In genomic region chr17:51389875-51390274, GRCh38 we compare ENCODE assay signal across 37 cellular contexts.
"Had no signal": no experiment of that assay in that cellular context is flagged by ENCODE, and none has a peak within 500 bp of the region (broad histone marks: within the 10 kb centered on the region; RNA-seq: fewer than 3 reads in every experiment).

No MANE protein-coding gene starts in this region.

- H3K27me3 Mint-ChIP-seq: activated naive CD8-positive, alpha-beta T cell treated with anti-CD3 and anti-CD28 coated beads for 36 hours had no signal

- H3K9me3 ChIP-seq: adrenal gland, body of pancreas, breast epithelium had no signal

- H3K36me3 Mint-ChIP-seq: activated naive CD4-positive, alpha-beta T cell treated with anti-CD3 and anti-CD28 coated beads, Interleukin-2, amount 50 U/mL, for 72 hours; activated naive CD8-positive, alpha-beta T cell treated with anti-CD3 and anti-CD28 coated beads for 36 hours had no signal

- H3K4me1 Mint-ChIP-seq: activated B cell treated with CpG ODN at 0.5 μM for 24 hours; activated CD4-positive, alpha-beta T cell treated with anti-CD3 and anti-CD28 coated beads for 36 hours; activated CD4-positive, alpha-beta T cell treated with anti-CD3 and anti-CD28 coated beads, Interleukin-2, amount 10 ng/mL, durations not matched to agents 7 days and 5 days; activated naive CD8-positive, alpha-beta T cell treated with anti-CD3 and anti-CD28 coated beads for 36 hours; central memory CD8-positive, alpha-beta T cell had no signal

- H3K4me3 Mint-ChIP-seq: activated B cell treated with CpG ODN at 0.5 μM for 24 hours; activated CD4-positive, alpha-beta T cell treated with anti-CD3 and anti-CD28 coated beads for 36 hours; activated CD4-positive, alpha-beta T cell treated with anti-CD3 and anti-CD28 coated beads, Interleukin-2, amount 10 ng/mL, durations not matched to agents 7 days and 5 days; activated CD8-positive, alpha-beta T cell treated with anti-CD3 and anti-CD28 coated beads for 36 hours; activated naive CD4-positive, alpha-beta T cell treated with anti-CD3 and anti-CD28 coated beads for 36 hours; activated naive CD8-positive, alpha-beta T cell treated with anti-CD3 and anti-CD28 coated beads for 36 hours; activated T-cell treated with anti-CD3 and anti-CD28 coated beads, Interleukin-2, amount 50 U/mL, for 4 hours; activated T-cell treated with anti-CD3 and anti-CD28 coated beads, Interleukin-2, amount 50 U/mL, for 72 hours; activated T-helper 1 cell treated with anti-CD3 and anti-CD28 coated beads, Interleukin-12 subunit alpha, Interleukin-12 subunit beta, Interleukin-2, Interleukin-4 antibody, amounts not matched to agents 30 ng/mL and 10 ng/mL and 1 ng/mL, durations not matched to agents 14 hours and 24 hours and 36 hours; activated T-helper 17 cell treated with anti-CD3 and anti-CD28 coated beads, Interleukin-2, amount 50 U/mL, for 72 hours; central memory CD8-positive, alpha-beta T cell; T-helper 1 cell treated with Interleukin-12 subunit alpha and Interleukin-12 subunit beta and Interleukin-4 antibody, amounts not matched to agents 30 μg/mL and 1 μg/mL, for 36 hours; T-helper 2 cell treated with Interferon-gamma antibody and Interleukin-4, amounts not matched to agents 5 μg/mL and 100 μg/mL, for 36 hours had no signal

- DNase-seq: activated B cell treated with CpG ODN at 0.5 μM for 24 hours; activated CD4-positive, alpha-beta T cell treated with anti-CD3 and anti-CD28 coated beads for 1 hour; activated CD4-positive, alpha-beta T cell treated with anti-CD3 and anti-CD28 coated beads for 36 hours; activated CD4-positive, alpha-beta T cell treated with anti-CD3 and anti-CD28 coated beads for 48 hours; activated CD4-positive, alpha-beta T cell treated with anti-CD3 and anti-CD28 coated beads, Interleukin-2, amount 10 ng/mL, durations not matched to agents 7 days and 5 days; activated CD4-positive, alpha-beta T cell treated with anti-CD3 and anti-CD28 coated beads, Interleukin-2, amount 50 U/mL, for 48 hours; activated CD8-positive, alpha-beta memory T cell treated with anti-CD3 and anti-CD28 coated beads, Interleukin-2, amount 50 U/mL, for 4 hours; activated CD8-positive, alpha-beta T cell treated with anti-CD3 and anti-CD28 coated beads for 36 hours; activated effector memory CD4-positive, alpha-beta T cell treated with anti-CD3 and anti-CD28 coated beads, Interleukin-2, amount 50 U/mL, for 16 hours; activated gamma-delta T cell treated with Interleukin-2 at 50 U/mL for 16 hours; activated naive CD4-positive, alpha-beta T cell; activated naive CD4-positive, alpha-beta T cell treated with anti-CD3 and anti-CD28 coated beads for 36 hours; activated naive CD4-positive, alpha-beta T cell treated with anti-CD3 and anti-CD28 coated beads, Interleukin-2, amount 50 U/mL, for 16 hours; activated naive CD8-positive, alpha-beta T cell treated with anti-CD3 and anti-CD28 coated beads for 36 hours; activated T-cell treated with anti-CD3 and anti-CD28 coated beads for 4 hours; activated T-cell treated with anti-CD3 and anti-CD28 coated beads, Interleukin-2, amount 50 U/mL, for 1 hour; activated T-cell treated with anti-CD3 and anti-CD28 coated beads, Interleukin-2, amount 50 U/mL, for 4 hours; activated T-cell treated with anti-CD3 and anti-CD28 coated beads, Interleukin-2, amount 50 U/mL, for 72 hours; adrenal gland; amniotic stem cell; aorta; body of pancreas; brain microvascular endothelial cell; cerebellar nuclear complex; T-helper 1 cell; T-helper 2 cell; T-helper 9 cell had no signal

- FAIRE-seq: astrocyte, TTC549 had no signal

- H3K27me3 ChIP-seq: body of pancreas, brain microvascular endothelial cell, breast epithelium had no signal

- H3K27ac ChIP-seq: adrenal gland, body of pancreas, brain microvascular endothelial cell, breast epithelium, VCaP had no signal

- H3K9me3 Mint-ChIP-seq: activated B cell treated with CpG ODN at 0.5 μM for 24 hours; activated CD4-positive, alpha-beta T cell treated with anti-CD3 and anti-CD28 coated beads, Interleukin-2, amount 10 ng/mL, durations not matched to agents 7 days and 5 days; activated CD8-positive, alpha-beta T cell treated with anti-CD3 and anti-CD28 coated beads for 36 hours; activated naive CD4-positive, alpha-beta T cell treated with anti-CD3 and anti-CD28 coated beads for 36 hours; activated naive CD4-positive, alpha-beta T cell treated with anti-CD3 and anti-CD28 coated beads, Interleukin-2, amount 50 U/mL, for 72 hours; activated naive CD8-positive, alpha-beta T cell treated with anti-CD3 and anti-CD28 coated beads for 36 hours; activated T-cell treated with anti-CD3 and anti-CD28 coated beads, Interleukin-2, amount 50 U/mL, for 4 hours; activated T-cell treated with anti-CD3 and anti-CD28 coated beads, Interleukin-2, amount 50 U/mL, for 72 hours; activated T-helper 1 cell treated with anti-CD3 and anti-CD28 coated beads, Interleukin-12 subunit alpha, Interleukin-12 subunit beta, Interleukin-2, Interleukin-4 antibody, amounts not matched to agents 30 ng/mL and 10 ng/mL and 1 ng/mL, durations not matched to agents 14 hours and 24 hours and 36 hours; activated T-helper 17 cell treated with anti-CD3 and anti-CD28 coated beads, Interleukin-2, amount 50 U/mL, for 72 hours; central memory CD8-positive, alpha-beta T cell; T-helper 1 cell treated with Interleukin-12 subunit alpha and Interleukin-12 subunit beta and Interleukin-4 antibody, amounts not matched to agents 30 μg/mL and 1 μg/mL, for 36 hours; T-helper 2 cell treated with Interferon-gamma antibody and Interleukin-4, amounts not matched to agents 5 μg/mL and 100 μg/mL, for 36 hours had no signal

- H3K4me3 ChIP-seq: adrenal gland, body of pancreas, breast epithelium had no signal

- H3K36me3 ChIP-seq: adrenal gland, brain microvascular endothelial cell, breast epithelium had no signal

- H3K4me1 ChIP-seq: adrenal gland, body of pancreas, breast epithelium had no signal

- H3K27ac Mint-ChIP-seq: activated B cell treated with CpG ODN at 0.5 μM for 24 hours; activated CD4-positive, alpha-beta T cell treated with anti-CD3 and anti-CD28 coated beads for 36 hours; activated CD4-positive, alpha-beta T cell treated with anti-CD3 and anti-CD28 coated beads, Interleukin-2, amount 10 ng/mL, durations not matched to agents 7 days and 5 days; activated CD8-positive, alpha-beta T cell treated with anti-CD3 and anti-CD28 coated beads for 36 hours; activated naive CD4-positive, alpha-beta T cell treated with anti-CD3 and anti-CD28 coated beads for 36 hours; activated naive CD8-positive, alpha-beta T cell treated with anti-CD3 and anti-CD28 coated beads for 36 hours; activated T-cell treated with anti-CD3 and anti-CD28 coated beads, Interleukin-2, amount 50 U/mL, for 72 hours; activated T-helper 1 cell treated with anti-CD3 and anti-CD28 coated beads, Interleukin-12 subunit alpha, Interleukin-12 subunit beta, Interleukin-2, Interleukin-4 antibody, amounts not matched to agents 30 ng/mL and 10 ng/mL and 1 ng/mL, durations not matched to agents 14 hours and 24 hours and 36 hours; activated T-helper 17 cell treated with anti-CD3 and anti-CD28 coated beads, Interleukin-2, amount 50 U/mL, for 72 hours; T-helper 1 cell treated with Interleukin-12 subunit alpha and Interleukin-12 subunit beta and Interleukin-4 antibody, amounts not matched to agents 30 μg/mL and 1 μg/mL, for 36 hours; T-helper 2 cell treated with Interferon-gamma antibody and Interleukin-4, amounts not matched to agents 5 μg/mL and 100 μg/mL, for 36 hours had no signal
